Comparison of ENCODE assay signal across 8 cellular contexts in genomic region chr22:20131593-20131855, GRCh38. TPM values are rescaled to one million over a fixed set of nuclear protein-coding genes. Genes with fewer than 3 reads are reported as not detected.
DNase-seq lines count a peak whose midpoint lies in the region; ATAC-seq and TF ChIP-seq lines count a peak whose summit lies in the region.

Gene ZDHHC8, plus strand, starts transcription at chr22:20131804. Its CDS starts 144 bp downstream, at chr22:20131948.

- no peak for TF ChIP-seq EP300 in sigmoid colon (IDR thresholded peaks at IDR 0.05)

- peak within 1 kb of the TSS; percentile 88 for H3K4me3 ChIP-seq in A673 (ENCODE audit: low read depth, low read length, poor library complexity, severe bottlenecking)
- H3K4me3 ChIP-seq in right atrium auricular region, result peak within 1 kb of the TSS; percentile 83 to 88
- peak within 1 kb of the TSS; percentile 77 to 100 (median 96) for H3K4me3 ChIP-seq in sigmoid colon

- peak; percentile 46 for ATAC-seq in GM19452 (IDR thresholded peaks at IDR 0.05; ENCODE audit: unreplicated experiment)

- DNase-seq in A673 (ENCODE audit: low spot score) (peak; percentile 37), NCI-H69 (lab: John Stamatoyannopoulos, UW) (peak; percentile 48), right atrium auricular region (ENCODE audit: low spot score) (no peak), sigmoid colon (no peak), NCI-H510A treated with DMSO at 0.1 percent for 48 hours (lab: John Stamatoyannopoulos, UW) (no peak), KBM-7 (no peak)
- DNase-seq in activated naive CD8-positive, alpha-beta T cell treated with anti-CD3 and anti-CD28 coated beads, Interleukin-2, amount 50 U/mL, for 16 hours (ENCODE audit: low read depth, low spot score), result peak; percentile 25

- H3K27me3 ChIP-seq in A673 (replicated peaks; ENCODE audit: insufficient read depth, low read depth, low read length, poor library complexity) (no peaks in the 10 kb centered on the region), right atrium auricular region (no peaks in the 10 kb centered on the region), sigmoid colon (no peaks in the 10 kb centered on the region)

- peak within 1 kb of the TSS; percentile 87 for H3K27ac ChIP-seq in A673 (ENCODE audit: low read depth, low read length, poor library complexity, severe bottlenecking)
- peak within 1 kb of the TSS; percentile 88 to 98 for H3K27ac ChIP-seq in right atrium auricular region
- peak within 1 kb of the TSS; percentile 91 to 99 (median 99) for H3K27ac ChIP-seq in sigmoid colon

- H3K4me1 ChIP-seq in A673 (ENCODE audit: insufficient read depth, low read length, poor library complexity, severe bottlenecking) (peaks cover 5% of the 10 kb centered on the region), right atrium auricular region (peaks cover 0 to 51% of the 10 kb centered on the region in 2 donors), sigmoid colon (peaks cover 0 to 53% (median 47%) of the 10 kb centered on the region in 4 donors)

- H3K36me3 ChIP-seq in A673 (ENCODE audit: insufficient read depth, low read length, poor library complexity, severe bottlenecking), result peaks cover 16% of the 10 kb centered on the region
- peaks cover 7% of the 10 kb centered on the region for H3K36me3 ChIP-seq in right atrium auricular region
- H3K36me3 ChIP-seq in sigmoid colon, result peaks cover 0 to 15% (median 3%) of the 10 kb centered on the region in 4 donors

- TF ChIP-seq POLR2A in sigmoid colon (IDR thresholded peaks at IDR 0.05), result no peak

- WGBS in sigmoid colon, 2 donors, result 1% methylated on average over 42 of the region's 42 CpGs

- in situ Hi-C loops in KBM-7 (cut with MboI; ENCODE audit: low pct_unique_long_range_greater_than_20kb, low sequenced_read_pairs), result no loop called here

- H3K9me3 ChIP-seq in A673 (ENCODE audit: low read depth, low read length, poor library complexity, severe bottlenecking) (no peaks in the 10 kb centered on the region), right atrium auricular region (no peaks in the 10 kb centered on the region), sigmoid colon (no peaks in the 10 kb centered on the region)

- intact Hi-C loops in A673 (cut with micrococcal nuclease; ENCODE audit: unreplicated experiment) (no loop called here), sigmoid colon (cut with DNase I) (loop anchor here (5.0 to 10.0 kb wide), 3 partner anchors 49 to 277 kb away; partner anchors contain the start of genes DGCR8, GNB1L, RTL10 and TANGO2)

- CTCF ChIA-PET in A673 (lab: Charles Lee), result no interaction called here

- POLR2A ChIA-PET in A673 (lab: Charles Lee; ENCODE audit: low non-redundant PET), result no interaction called here

- no TSS peak for BruUV-seq in A673 (replicated peaks; lab: Mats Ljungman, UMichigan)

- TF ChIP-seq CTCF in A673 (conservative IDR thresholded peaks at IDR 0.05; ENCODE audit: low read depth, low read length), result no peak
- no peak for TF ChIP-seq CTCF in right atrium auricular region (IDR thresholded peaks at IDR 0.05)
- TF ChIP-seq CTCF in sigmoid colon (IDR thresholded peaks at IDR 0.05), result no peak

RNA-seq across cellular contexts. Expression of gene ZDHHC8, which starts in this region (rescaled TPM):
- total RNA-seq in A673 (2021) (58.8 and 60.2 TPM in 2 replicates), right atrium auricular region (10 to 100 TPM; 13.5 to 16.6 TPM), sigmoid colon (10 to 100 TPM in 2 of 4 donors, 1 to 10 TPM in 2; 4.6 to 14.3 (median 9.5) TPM)
- polyA plus RNA-seq in sigmoid colon, result 10 to 100 TPM in 1 of 3 donors, 1 to 10 TPM in 2; 1.8 to 26.0 (median 4.2) TPM

Comparison
In these comparisons a context has a peak if more than half of its experiments do, and no peak if none do; other contexts are left out.
1. DNase-seq: peak in A673 (single experiment), NCI-H69 (single experiment) and activated naive CD8-positive, alpha-beta T cell treated with anti-CD3 and anti-CD28 coated beads, Interleukin-2, amount 50 U/mL, for 16 hours (single experiment); none in right atrium auricular region (single experiment), sigmoid colon (single experiment), NCI-H510A treated with DMSO at 0.1 percent for 48 hours (single experiment) and KBM-7 (single experiment).
2. Peak in every context shown above with its lines, with median percentiles within 50 percentile points of each other: H3K27ac ChIP-seq and H3K4me3 ChIP-seq.